8 cellular contexts compared by ENCODE assay signal in genomic region chr5:96957125-96958041, GRCh38. TPM values are rescaled to one million over a fixed set of nuclear protein-coding genes. Genes with fewer than 3 reads are reported as not detected.
DNase-seq lines count a peak whose midpoint lies in the region; ATAC-seq and TF ChIP-seq lines count a peak whose summit lies in the region.

No MANE protein-coding gene starts in this region.

- H3K9me3 Mint-ChIP-seq in CD14-positive monocyte = no peaks in the 10 kb centered on the region
- no peaks in the 10 kb centered on the region for H3K9me3 Mint-ChIP-seq in activated T-helper 2 cell treated with anti-CD3 and anti-CD28 coated beads, Interferon-gamma antibody, Interleukin-2, Interleukin-4, amounts not matched to agents 10 μg/mL and 5 μg/mL and 100 μg/mL, durations not matched to agents 14 hours and 24 hours and 36 hours

- H3K4me1 Mint-ChIP-seq in CD14-positive monocyte = peaks cover 53% of the 10 kb centered on the region
- H3K4me1 Mint-ChIP-seq in activated T-helper 2 cell treated with anti-CD3 and anti-CD28 coated beads, Interferon-gamma antibody, Interleukin-2, Interleukin-4, amounts not matched to agents 10 μg/mL and 5 μg/mL and 100 μg/mL, durations not matched to agents 14 hours and 24 hours and 36 hours (ENCODE audit: low read depth) = peaks cover 63% of the 10 kb centered on the region

- peaks cover 0 to 2% of the 10 kb centered on the region in 2 donors for H3K36me3 Mint-ChIP-seq in CD14-positive monocyte
- peaks cover 16% of the 10 kb centered on the region for H3K36me3 Mint-ChIP-seq in activated T-helper 2 cell treated with anti-CD3 and anti-CD28 coated beads, Interferon-gamma antibody, Interleukin-2, Interleukin-4, amounts not matched to agents 10 μg/mL and 5 μg/mL and 100 μg/mL, durations not matched to agents 14 hours and 24 hours and 36 hours (ENCODE audit: low read depth)

- peak overlapping the region; percentile 31 to 89 (median 70) for H3K27ac Mint-ChIP-seq in CD14-positive monocyte
- peak overlapping the region; percentile 82 for H3K27ac Mint-ChIP-seq in activated T-helper 2 cell treated with anti-CD3 and anti-CD28 coated beads, Interferon-gamma antibody, Interleukin-2, Interleukin-4, amounts not matched to agents 10 μg/mL and 5 μg/mL and 100 μg/mL, durations not matched to agents 14 hours and 24 hours and 36 hours

- DNase-seq in CD14-positive monocyte (ENCODE audit: low spot score) = no peak
- DNase-seq in activated T-helper 2 cell treated with anti-CD3 and anti-CD28 coated beads, Interferon-gamma antibody, Interleukin-2, Interleukin-4, amounts not matched to agents 10 μg/mL and 5 μg/mL and 100 μg/mL, durations not matched to agents 14 hours and 24 hours and 36 hours (ENCODE audit: low spot score) = no peak
- DNase-seq in SHP77 treated with DMSO at 0.1 percent for 48 hours (lab: John Stamatoyannopoulos, UW) = no peak
- DNase-seq in caudate nucleus (lab: John Stamatoyannopoulos, UW) = no peak
- no peak for DNase-seq in NCI-H1048 (lab: John Stamatoyannopoulos, UW)
- no peak for DNase-seq in HUDEP-2 (lab: John Stamatoyannopoulos, UW; ENCODE audit: unreplicated experiment in 76 of 76)

- peak; percentile 29 for ATAC-seq in GM18873 (IDR thresholded peaks at IDR 0.05; ENCODE audit: low FRiP score, unreplicated experiment)
- peak; percentile 26 for ATAC-seq in HG03060 (IDR thresholded peaks at IDR 0.05; ENCODE audit: low read depth, unreplicated experiment)

- no peak overlapping the region for H3K27ac ChIP-seq in caudate nucleus (ENCODE audit: low read depth, low read length)

- intact Hi-C loops in CD14-positive monocyte (cut with micrococcal nuclease) = no loop called here
- intact Hi-C loops in activated T-helper 2 cell treated with anti-CD3 and anti-CD28 coated beads, Interferon-gamma antibody, Interleukin-2, Interleukin-4, amounts not matched to agents 10 μg/mL and 5 μg/mL and 100 μg/mL, durations not matched to agents 14 hours and 24 hours and 36 hours (cut with micrococcal nuclease) = loop anchor here (1.0 to 2.0 kb wide), 4 partner anchors 22 to 137 kb away; no protein-coding TSS in a partner anchor

- H3K4me3 Mint-ChIP-seq in CD14-positive monocyte = no peak overlapping the region
- peak overlapping the region; percentile 31 for H3K4me3 Mint-ChIP-seq in activated T-helper 2 cell treated with anti-CD3 and anti-CD28 coated beads, Interferon-gamma antibody, Interleukin-2, Interleukin-4, amounts not matched to agents 10 μg/mL and 5 μg/mL and 100 μg/mL, durations not matched to agents 14 hours and 24 hours and 36 hours (ENCODE audit: low read depth)

- H3K27me3 Mint-ChIP-seq in CD14-positive monocyte (ENCODE audit: low read depth in 3 of 3) = peaks cover 0 to 2% (median 0%) of the 10 kb centered on the region in 3 donors
- H3K27me3 Mint-ChIP-seq in activated T-helper 2 cell treated with anti-CD3 and anti-CD28 coated beads, Interferon-gamma antibody, Interleukin-2, Interleukin-4, amounts not matched to agents 10 μg/mL and 5 μg/mL and 100 μg/mL, durations not matched to agents 14 hours and 24 hours and 36 hours (ENCODE audit: low read depth) = no peaks in the 10 kb centered on the region

- no peak for TF ChIP-seq CTCF in CD14-positive monocyte (IDR thresholded peaks at IDR 0.05)

RNA-seq across cellular contexts. Expression of gene LNPEP, which starts 21.5 kb away (rescaled TPM):
- 10 to 100 TPM; 14.5 to 22.5 TPM for polyA plus RNA-seq in CD14-positive monocyte
- 37.5 and 37.9 TPM in 2 replicates for total RNA-seq in activated T-helper 2 cell treated with anti-CD3 and anti-CD28 coated beads, Interferon-gamma antibody, Interleukin-2, Interleukin-4, amounts not matched to agents 10 μg/mL and 5 μg/mL and 100 μg/mL, durations not matched to agents 14 hours and 24 hours and 36 hours
